ENCODE assay signal across 18 cellular contexts in genomic region chr14:105856676-105857222, GRCh38.
DNase-seq lines count a peak whose midpoint lies in the region; ATAC-seq, FAIRE-seq and TF ChIP-seq lines count a peak whose summit lies in the region.
"Had no signal": no experiment of that assay in that cellular context is flagged by ENCODE, and none has a peak within 500 bp of the region (broad histone marks: within the 10 kb centered on the region; RNA-seq: fewer than 3 reads in every experiment).

No MANE protein-coding gene starts in this region.

- H3K9me3 ChIP-seq in left ventricle myocardium inferior (replicated peaks), result no peaks in the 10 kb centered on the region
- H3K9me3 ChIP-seq in OCI-LY7 (ENCODE audit: low read length), result no peaks in the 10 kb centered on the region
- H3K9me3 ChIP-seq in GM12878 (replicated peaks; ENCODE audit: control insufficient read depth, insufficient read depth, low read length), result no peaks in the 10 kb centered on the region; the same call in none of the 3 replicates
- no peaks in the 10 kb centered on the region for H3K9me3 ChIP-seq in testis
- H3K9me3 ChIP-seq: right atrium auricular region, suprapubic skin had no signal

- BruUV-seq in OCI-LY7 (replicated peaks; lab: Mats Ljungman, UMichigan), result no TSS peak
- no TSS peak for BruUV-seq in GM12878 (replicated peaks; lab: Mats Ljungman, UMichigan)

- H3K27me3 ChIP-seq in left ventricle myocardium inferior (ENCODE audit: low read depth) (peaks cover 16% of the 10 kb centered on the region), GM12878 (replicated peaks in 1 of 2; ENCODE audit: control insufficient read depth in 2 of 2, insufficient read depth in 2 of 2, low read length in 1 of 2) (no peaks in the 10 kb centered on the region), testis (no peaks in the 10 kb centered on the region)
- H3K27me3 ChIP-seq: right atrium auricular region, suprapubic skin had no signal

- peaks cover 8% of the 10 kb centered on the region; the same call in 1 of the 2 replicates for H4K20me1 ChIP-seq in OCI-LY7 (ENCODE audit: insufficient read depth, low read length)
- H4K20me1 ChIP-seq in GM12878 (ENCODE audit: control insufficient read depth, insufficient read depth), result no peaks in the 10 kb centered on the region

- ATAC-seq in GM12878 (peak; percentile 0), HG03342 (IDR thresholded peaks at IDR 0.05; ENCODE audit: unreplicated experiment) (no peak)

- peak overlapping the region; percentile 44; the same call in 1 of the 2 replicates for H3K9ac ChIP-seq in GM12878 (ENCODE audit: control insufficient read depth, insufficient read depth, low read length)

- peak overlapping the region; percentile 69 for H3K4me2 ChIP-seq in OCI-LY7 (ENCODE audit: low read length)
- peak overlapping the region; percentile 71 for H3K4me2 ChIP-seq in GM12878 (ENCODE audit: control insufficient read depth, insufficient read depth)

- WGBS in GM12878 (ENCODE audit: insufficient coverage, insufficient replicate concordance, low lambda C conversion rate, missing lambda C conversion rate), result no CpG with 5 or more reads among the region's 2 CpGs
- 80 to 96% methylated on average over 2 of the region's 2 CpGs for WGBS in testis, 2 donors

- no peaks in the 10 kb centered on the region for H3K9me2 ChIP-seq in OCI-LY7 (ENCODE audit: insufficient read depth, low read length)

- no peak for TF ChIP-seq RAD21 in GM12878 (IDR thresholded peaks at IDR 0.05; ENCODE audit: insufficient read depth, low read depth, low read length)

- H3K4me1 ChIP-seq in left ventricle myocardium inferior (no peaks in the 10 kb centered on the region), OCI-LY7 (ENCODE audit: insufficient read depth, low read length, poor library complexity, severe bottlenecking) (peaks cover 48% of the 10 kb centered on the region), GM12878 (ENCODE audit: control insufficient read depth, insufficient read depth, low read length) (no peaks in the 10 kb centered on the region; the same call in 1 of the 2 replicates), testis (no peaks in the 10 kb centered on the region)
- H3K4me1 ChIP-seq: right atrium auricular region, suprapubic skin had no signal

- POLR2A ChIA-PET in OCI-LY7 (lab: Charles Lee) (interaction anchor here (0.7 to 2.8 kb wide), 8 partner anchors 27 to 333 kb away, joined by 3 to 22 read pairs (median 4); no protein-coding TSS in a partner anchor), GM12878 (lab: Charles Lee) (interaction anchor here (1.3 to 8.5 kb wide), 3 partner anchors 9 to 413 kb away, joined by 3 to 88 read pairs (median 6); no protein-coding TSS in a partner anchor)

- TF ChIP-seq POLR2A in GM12878 (IDR thresholded peaks at IDR 0.05; ENCODE audit: low read depth, low read length), result no peak
- TF ChIP-seq POLR2A in testis (IDR thresholded peaks at IDR 0.05), result no peak

- DNase-seq in cardiac septum (ENCODE audit: low spot score) (peak; percentile 54), left ventricle myocardium inferior (no peak), OCI-LY7 (ENCODE audit: low spot score) (peak; percentile 71), GM12878 (ENCODE audit: low read depth, low spot score) (no peak), testis (peak; percentile 6), NOMO-1 treated with dmso at 0.1 percent for 144 hours (lab: John Stamatoyannopoulos, UW; ENCODE audit: unreplicated experiment) (no peak), cerebellum (ENCODE audit: low spot score) (no peak)
- DNase-seq: Calu3, GF-D8, IMR-90, NCI-H2171, NCI-H774 had no signal

- H3K27ac ChIP-seq in left ventricle myocardium inferior (replicated peaks), result no peak overlapping the region
- peak overlapping the region; percentile 96 for H3K27ac ChIP-seq in OCI-LY7 (ENCODE audit: low read depth, low read length, poor library complexity, severe bottlenecking)
- peak overlapping the region; percentile 98 for H3K27ac ChIP-seq in GM12878 (ENCODE audit: control insufficient read depth, insufficient read depth)
- no peak overlapping the region for H3K27ac ChIP-seq in testis
- H3K27ac ChIP-seq: right atrium auricular region, suprapubic skin, VCaP had no signal

- H2AFZ ChIP-seq in OCI-LY7 (ENCODE audit: low read length), result no peak overlapping the region
- no peak overlapping the region for H2AFZ ChIP-seq in GM12878 (ENCODE audit: control insufficient read depth, low read depth, low read length)

- H3K4me3 ChIP-seq in left ventricle myocardium inferior, result no peak overlapping the region
- H3K4me3 ChIP-seq in OCI-LY7 (ENCODE audit: low read depth, low read length, poor library complexity, severe bottlenecking), result peak overlapping the region; percentile 85
- H3K4me3 ChIP-seq in GM12878, result peak overlapping the region; percentile 55; the same call in 1 of the 2 replicates
- H3K4me3 ChIP-seq in testis, result no peak overlapping the region
- H3K4me3 ChIP-seq: right atrium auricular region, suprapubic skin had no signal

- TF ChIP-seq CTCF in left ventricle myocardium inferior (IDR thresholded peaks at IDR 0.05; ENCODE audit: borderline replicate concordance) (no peak), OCI-LY7 (conservative IDR thresholded peaks at IDR 0.05; ENCODE audit: low read length) (no peak), GM12878 (IDR thresholded peaks at IDR 0.05 in 2 of 3, conservative IDR thresholded peaks at IDR 0.05 in 1 of 3; ENCODE audit: control insufficient read depth in 2 of 3, extremely low read depth in 1 of 3, insufficient read depth in 1 of 3, low read depth in 3 of 3, low read length in 3 of 3) (no peak), testis (IDR thresholded peaks at IDR 0.05) (no peak)

- intact Hi-C loops in cardiac septum (cut with DNase I), result no loop called here
- intact Hi-C loops in left ventricle myocardium inferior (cut with micrococcal nuclease), result no loop called here
- intact Hi-C loops in OCI-LY7 (cut with micrococcal nuclease; ENCODE audit: unreplicated experiment), result no loop called here
- intact Hi-C loops in GM12878 (cut with micrococcal nuclease; ENCODE audit: unreplicated experiment), result no loop called here
- intact Hi-C loops in testis (cut with DNase I; ENCODE audit: low total_unique reads), result no loop called here

- in situ Hi-C loops in GM12878 (cut with MboI), result loop anchor here (25.0 kb wide), 1 partner anchor 681 kb away; no protein-coding TSS in a partner anchor

- FAIRE-seq in GM12878 (lab: Jason Lieb, UNC), result no peak
- FAIRE-seq: H54, kidney had no signal

- H3K79me2 ChIP-seq in OCI-LY7 (ENCODE audit: insufficient read depth, low read depth, low read length) (peaks cover 36% of the 10 kb centered on the region), GM12878 (ENCODE audit: control insufficient read depth, insufficient read depth, low read length) (peaks cover 71% of the 10 kb centered on the region)

- SMC1A ChIA-PET in GM12878 (lab: Charles Lee; ENCODE audit: uncharacterized antibody, unreplicated experiment), result interaction anchor here (0.6 to 5.2 kb wide), 4 partner anchors 37 to 419 kb away, joined by 3 to 25 read pairs (median 12); no protein-coding TSS in a partner anchor

- TF ChIP-seq EP300 in GM12878 (IDR thresholded peaks at IDR 0.05; ENCODE audit: borderline replicate concordance in 1 of 2, control insufficient read depth in 1 of 2, low read depth in 2 of 2, low read length in 2 of 2), result no peak

- no peaks in the 10 kb centered on the region for H3K36me3 ChIP-seq in left ventricle myocardium inferior
- peaks cover 90% of the 10 kb centered on the region for H3K36me3 ChIP-seq in OCI-LY7 (ENCODE audit: insufficient read depth, low read length)
- peaks cover 13 to 76% of the 10 kb centered on the region in 2 experiments for H3K36me3 ChIP-seq in GM12878 (ENCODE audit: control insufficient read depth in 2 of 2, insufficient read depth in 2 of 2, low read length in 1 of 2)
- H3K36me3 ChIP-seq in testis (ENCODE audit: low read depth, missing control alignments), result no peaks in the 10 kb centered on the region
- H3K36me3 ChIP-seq: right atrium auricular region, suprapubic skin had no signal

- CTCF ChIA-PET in OCI-LY7 (lab: Charles Lee; ENCODE audit: unreplicated experiment), result no interaction called here
- CTCF ChIA-PET in GM12878 (lab: Yijun Ruan, JAX), result interaction anchor here (0.5 to 8.2 kb wide), 13 partner anchors 9 to 561 kb away, joined by 3 to 180 read pairs (median 4); no protein-coding TSS in a partner anchor

- RAD21 ChIA-PET in GM12878 (lab: Charles Lee; ENCODE audit: unreplicated experiment), result interaction anchor here (0.8 to 9.4 kb wide), 7 partner anchors 9 to 452 kb away, joined by 3 to 119 read pairs (median 4); no protein-coding TSS in a partner anchor

TF ChIP-seq in GM12878, 131 proteins besides CTCF, POLR2A, EP300 and RAD21 (continues in another document):
- TF ChIP-seq IRF4 (IDR thresholded peaks at IDR 0.05; ENCODE audit: low read depth, low read length) (no peak), POLR2AphosphoS5 (IDR thresholded peaks at IDR 0.05; ENCODE audit: low read length) (peak; percentile 36), HDAC2 (IDR thresholded peaks at IDR 0.05) (no peak), MLLT1 (IDR thresholded peaks at IDR 0.05) (peak; percentile 40; the same call in 1 of the 2 replicates), WRNIP1 (IDR thresholded peaks at IDR 0.05; ENCODE audit: borderline replicate concordance, low read depth, low read length) (peak; percentile 70; the same call in 1 of the 2 replicates), NRF1 (conservative IDR thresholded peaks at IDR 0.05; ENCODE audit: low read depth, low read length) (no peak), SUPT20H (IDR thresholded peaks at IDR 0.05; ENCODE audit: borderline replicate concordance, control insufficient read depth, low read depth, low read length) (peak; percentile 63), STAT1 (conservative IDR thresholded peaks at IDR 0.05) (no peak), NR2C2 (IDR thresholded peaks at IDR 0.05; ENCODE audit: borderline replicate concordance, control insufficient read depth, insufficient read length, low read depth) (no peak), IKZF2 (IDR thresholded peaks at IDR 0.05) (0 out of 4 replicates have a peak, but pooled peaks of 1 of the 2 experiments have one; percentile 8), MEF2B (IDR thresholded peaks at IDR 0.05; ENCODE audit: partially characterized antibody, poor library complexity, severe bottlenecking) (peak; percentile 34)

Comparison
In these comparisons a context has a peak if more than half of its experiments do, and no peak if none do; other contexts are left out.
1. DNase-seq: peak in cardiac septum (single experiment), OCI-LY7 (single experiment) and testis (single experiment); none in left ventricle myocardium inferior (single experiment), GM12878 (single experiment), NOMO-1 treated with dmso at 0.1 percent for 144 hours (single experiment) and cerebellum (single experiment).
2. H3K27ac ChIP-seq: peak in OCI-LY7 (single experiment) and GM12878 (single experiment); none in left ventricle myocardium inferior (single experiment) and testis (0 of 2).
3. H3K4me3 ChIP-seq: peak in OCI-LY7 (single experiment) and GM12878 (single experiment); none in left ventricle myocardium inferior (single experiment) and testis (0 of 2).